In genomic region chr17:58219007-58219788, GRCh38 we compare ENCODE assay signal across 8 cellular contexts. TPM values are rescaled to one million over a fixed set of nuclear protein-coding genes. Genes with fewer than 3 reads are reported as not detected.
A peak's percentile ranks its signal among the peaks of the same experiment; 100 is the strongest.
DNase-seq lines count a peak whose midpoint lies in the region; ATAC-seq and TF ChIP-seq lines count a peak whose summit lies in the region.

Gene MKS1, minus strand, starts transcription at chr17:58219255. Its CDS starts 25 bp downstream, at chr17:58219230.

- H3K4me1 ChIP-seq in CD8-positive, alpha-beta T cell (ENCODE audit: insufficient read depth, low read length) = peaks cover 14% of the 10 kb centered on the region

- peak; percentile 92 to 97 (median 94) for DNase-seq in CD8-positive, alpha-beta T cell
- peak; percentile 95 for DNase-seq in NCI-H774 (lab: John Stamatoyannopoulos, UW)
- peak; percentile 95 to 96 for DNase-seq in activated CD4-positive, alpha-beta T cell treated with anti-CD3 and anti-CD28 coated beads, Interleukin-2, amount 50 U/mL, for 48 hours
- peak; percentile 90 to 96 (median 95) for DNase-seq in dorsolateral prefrontal cortex
- DNase-seq in lower leg skin (ENCODE audit: low spot score in 2 of 2) = peak; percentile 93 to 99
- DNase-seq in stimulated activated CD4-positive, alpha-beta T cell treated with anti-CD3 and anti-CD28 coated beads, Interleukin-4, amount 100 ng/mL, for 4 hours = peak; percentile 90 to 96

- peak within 1 kb of the TSS; percentile 87 for H3K4me3 Mint-ChIP-seq in CD8-positive, alpha-beta T cell

- H3K27me3 Mint-ChIP-seq in CD8-positive, alpha-beta T cell (ENCODE audit: low read depth) = peaks cover 2% of the 10 kb centered on the region

- H3K4me3 ChIP-seq in CD8-positive, alpha-beta T cell (ENCODE audit: low read depth, low read length) = peak within 1 kb of the TSS; percentile 63
- H3K4me3 ChIP-seq in dorsolateral prefrontal cortex (peak within 1 kb of the TSS; percentile 56 to 97 (median 82)), lower leg skin (ENCODE audit: low read depth, poor library complexity, severe bottlenecking) (peak within 1 kb of the TSS; percentile 59)

- POLR2A ChIA-PET in CD8-positive, alpha-beta T cell (lab: Charles Lee) = interaction anchor here (0.8 to 1.6 kb wide), 7 partner anchors 9 to 212 kb away, joined by 3 to 7 read pairs (median 4); partner anchors contain the start of genes DYNLL2 and SRSF1

- no peaks in the 10 kb centered on the region for H3K9me3 ChIP-seq in CD8-positive, alpha-beta T cell (ENCODE audit: low read length)

- peak within 1 kb of the TSS; percentile 93 for H3K27ac Mint-ChIP-seq in CD8-positive, alpha-beta T cell

- 1 to 2% methylated on average over 55 to 56 of the region's 56 CpGs for WGBS in lower leg skin, 2 donors

- peak; percentile 97 for ATAC-seq in CD8-positive, alpha-beta T cell
- ATAC-seq in GM19438 (IDR thresholded peaks at IDR 0.05; ENCODE audit: low read depth, unreplicated experiment) (peak; percentile 97), HG03571 (IDR thresholded peaks at IDR 0.05; ENCODE audit: unreplicated experiment) (peak; percentile 93)

- peaks cover 23% of the 10 kb centered on the region for H3K4me1 Mint-ChIP-seq in CD8-positive, alpha-beta T cell (ENCODE audit: low read depth)

- H3K27ac ChIP-seq in CD8-positive, alpha-beta T cell (ENCODE audit: low read depth, low read length) = peak within 1 kb of the TSS; percentile 82
- H3K27ac ChIP-seq in dorsolateral prefrontal cortex = peak within 1 kb of the TSS in 54 of 59 donors; percentile 36 to 91 (median 77)

- CTCF ChIA-PET in CD8-positive, alpha-beta T cell (lab: Charles Lee) = interaction anchor here (1.0 to 1.8 kb wide), 6 partner anchors 20 to 202 kb away, joined by 3 to 9 read pairs (median 6); no protein-coding TSS in a partner anchor

- H3K9me3 Mint-ChIP-seq in CD8-positive, alpha-beta T cell = no peaks in the 10 kb centered on the region

- no peak for TF ChIP-seq POLR2A in lower leg skin (IDR thresholded peaks at IDR 0.05)

- TF ChIP-seq CTCF in CD8-positive, alpha-beta T cell (IDR thresholded peaks at IDR 0.05) = peak; percentile 67
- TF ChIP-seq CTCF in dorsolateral prefrontal cortex (IDR thresholded peaks at IDR 0.05 in 54 of 56, conservative IDR thresholded peaks at IDR 0.05 in 2 of 56; ENCODE audit: low read depth in 1 of 56, partially characterized antibody in 56 of 56) (peak; percentile 12 to 82 (median 66)), lower leg skin (IDR thresholded peaks at IDR 0.05) (peak in 1 of 3 donors; percentile 73)

- peaks cover 24% of the 10 kb centered on the region for H3K36me3 Mint-ChIP-seq in CD8-positive, alpha-beta T cell

- H3K27me3 ChIP-seq in CD8-positive, alpha-beta T cell (ENCODE audit: insufficient read depth, low read length) = no peaks in the 10 kb centered on the region
- H3K27me3 ChIP-seq in dorsolateral prefrontal cortex = no peaks in the 10 kb centered on the region

- H3K36me3 ChIP-seq in CD8-positive, alpha-beta T cell (ENCODE audit: insufficient read depth, low read length) = no peaks in the 10 kb centered on the region

- intact Hi-C loops in CD8-positive, alpha-beta T cell (cut with DNase I, micrococcal nuclease) = loop anchor here (1.0 to 5.0 kb wide), 17 partner anchors 30 to 1387 kb away; partner anchors contain the start of genes MRPS23 (in 2 of the 2), SRSF1 (in 2 of the 2), SUPT4H1 (in 2 of the 2) and AKAP1 (in 1 of the 2)
- intact Hi-C loops in dorsolateral prefrontal cortex (cut with DNase I) (loop anchor here (2.0 to 10.0 kb wide), 3 partner anchors 134 to 364 kb away; partner anchors contain the start of genes SRSF1 (in 2 of the 2), MRPS23 (in 1 of the 2) and SUPT4H1 (in 1 of the 2)), lower leg skin (cut with DNase I; ENCODE audit: low total_unique reads) (no loop called here)

RNA-seq across cellular contexts. Expression of gene MKS1, which starts in this region (rescaled TPM):
- total RNA-seq in CD8-positive, alpha-beta T cell = 1 to 10 TPM; 4.6 to 4.9 TPM
- total RNA-seq in dorsolateral prefrontal cortex (10 to 100 TPM; 16.0 to 48.1 (median 25.0) TPM), lower leg skin (10 to 100 TPM; 10.8 to 17.3 (median 14.7) TPM)

Comparison
In these comparisons a context has a peak if more than half of its experiments do, and no peak if none do; other contexts are left out.
1. Peak in every context shown above with its lines: DNase-seq, ATAC-seq, H3K4me3 ChIP-seq and H3K27ac ChIP-seq.